11 cellular contexts compared by ENCODE assay signal in genomic region chr2:12787891-12788783, GRCh38.
DNase-seq lines count a peak whose midpoint lies in the region; ATAC-seq and TF ChIP-seq lines count a peak whose summit lies in the region.
"Had no signal": no experiment of that assay in that cellular context is flagged by ENCODE, and none has a peak within 500 bp of the region (broad histone marks: within the 10 kb centered on the region; RNA-seq: fewer than 3 reads in every experiment).

No MANE protein-coding gene starts in this region.

- H3K9me3 ChIP-seq in stomach smooth muscle (ENCODE audit: control insufficient read depth in 2 of 2, low read length in 2 of 2): no peaks in the 10 kb centered on the region

- no peak overlapping the region for H3K4me3 ChIP-seq in choroid plexus epithelial cell (ENCODE audit: low read depth, low read length)
- H3K4me3 ChIP-seq in stomach smooth muscle (ENCODE audit: low read length in 2 of 2): no peak overlapping the region
- H3K4me3 ChIP-seq: K562 had no signal

- no peaks in the 10 kb centered on the region for H3K27me3 ChIP-seq in stomach smooth muscle (ENCODE audit: control insufficient read depth in 1 of 2, insufficient read depth in 2 of 2, low read length in 2 of 2)

- no peaks in the 10 kb centered on the region for H3K9me3 Mint-ChIP-seq in HFFc6

- TF ChIP-seq CTCF in HFFc6 (IDR thresholded peaks at IDR 0.05): no peak
- TF ChIP-seq CTCF in choroid plexus epithelial cell (conservative IDR thresholded peaks at IDR 0.05; ENCODE audit: low read depth, low read length): no peak

- DNase-seq in HFFc6 (peak; percentile 79), choroid plexus epithelial cell (ENCODE audit: low read depth) (peak; percentile 75), kidney tubule cell (ENCODE audit: low spot score) (peak; percentile 43), caudate nucleus (lab: John Stamatoyannopoulos, UW) (no peak), hippocampal formation (lab: John Stamatoyannopoulos, UW) (no peak)
- DNase-seq: activated naive CD4-positive, alpha-beta T cell; SIG-M5 had no signal

- H3K4me1 ChIP-seq in stomach smooth muscle (ENCODE audit: control insufficient read depth, insufficient read depth, low read length): no peaks in the 10 kb centered on the region

- H3K27ac Mint-ChIP-seq in HFFc6: peak overlapping the region; percentile 89

- no peaks in the 10 kb centered on the region for H3K27me3 Mint-ChIP-seq in HFFc6 (ENCODE audit: insufficient read depth)

- H3K4me1 Mint-ChIP-seq in HFFc6 (ENCODE audit: low read depth): peaks cover 28% of the 10 kb centered on the region

- peak overlapping the region; percentile 72 for H3K4me3 Mint-ChIP-seq in HFFc6

- no peaks in the 10 kb centered on the region for H3K36me3 ChIP-seq in stomach smooth muscle (ENCODE audit: control insufficient read depth in 2 of 2, insufficient read depth in 2 of 2, low read length in 2 of 2)

- peaks cover 10% of the 10 kb centered on the region; the same call in 1 of the 2 replicates for H3K36me3 Mint-ChIP-seq in HFFc6 (ENCODE audit: low read depth)

- H3K9ac ChIP-seq in stomach smooth muscle (ENCODE audit: low read length in 2 of 2): no peak overlapping the region

- no peak for ATAC-seq in activated CD4-positive, CD25-positive, alpha-beta regulatory T cell treated with anti-CD3 and anti-CD28 coated beads, Interleukin-2, amount 50 U/mL, for 24 hours
- no peak for ATAC-seq in GM19455 (IDR thresholded peaks at IDR 0.05; ENCODE audit: unreplicated experiment)
- ATAC-seq: K562 had no signal

- H3K27ac ChIP-seq in stomach smooth muscle (ENCODE audit: low read length) (peak overlapping the region; percentile 41), caudate nucleus (ENCODE audit: low read depth, low read length) (no peak overlapping the region)

Comparison
In these comparisons a context has a peak if more than half of its experiments do, and no peak if none do; other contexts are left out.
1. DNase-seq: peak in HFFc6 (single experiment), choroid plexus epithelial cell (single experiment) and kidney tubule cell (single experiment); none in caudate nucleus (0 of 61) and hippocampal formation (0 of 2).